In the genomic region with DNA sequence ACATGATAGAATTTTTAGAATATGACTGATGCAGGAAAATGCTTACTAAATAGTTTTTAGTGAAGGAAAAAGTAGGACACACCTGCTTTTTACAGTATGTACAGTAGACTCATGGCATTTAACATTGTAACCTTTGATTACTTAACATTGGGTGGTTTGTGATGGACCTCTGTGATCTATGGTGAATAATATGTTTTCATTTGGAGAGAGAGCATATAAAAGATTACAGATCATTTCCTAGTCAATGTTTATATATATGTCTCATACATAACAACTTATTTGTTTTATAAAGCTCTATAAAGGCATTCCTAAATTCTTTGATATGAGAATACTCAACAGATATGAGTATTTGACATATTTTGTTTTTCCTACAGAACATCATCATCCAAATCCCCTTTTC, we compare ENCODE assay signal across 1 cellular context.
TF ChIP-seq lines count a peak whose summit lies in the region.

No MANE protein-coding gene starts in this region.

TF ChIP-seq in endothelial cell of umbilical vein, 7 proteins besides CTCF, POLR2A, EP300 and RAD21:
- TF ChIP-seq JUN (IDR thresholded peaks at IDR 0.05; ENCODE audit: borderline replicate concordance, insufficient read depth, insufficient read length, low read depth): no peak
- no peak for TF ChIP-seq POLR2AphosphoS5 (IDR thresholded peaks at IDR 0.05; ENCODE audit: insufficient read depth, low read depth, low read length)
- no peak for TF ChIP-seq MAX (IDR thresholded peaks at IDR 0.05; ENCODE audit: insufficient read depth, insufficient read length)
- no peak for TF ChIP-seq MYC (IDR thresholded peaks at IDR 0.05; ENCODE audit: low read depth, low read length)
- TF ChIP-seq EZH2 (IDR thresholded peaks at IDR 0.05; ENCODE audit: borderline replicate concordance, low read depth, low read length, severe bottlenecking): no peak
- no peak for TF ChIP-seq GATA2 (IDR thresholded peaks at IDR 0.05; ENCODE audit: insufficient read depth, insufficient read length, low read depth, low read length)
- no peak for TF ChIP-seq FOS (IDR thresholded peaks at IDR 0.05; ENCODE audit: borderline replicate concordance, insufficient read depth, low read length)
